In the genomic region with DNA sequence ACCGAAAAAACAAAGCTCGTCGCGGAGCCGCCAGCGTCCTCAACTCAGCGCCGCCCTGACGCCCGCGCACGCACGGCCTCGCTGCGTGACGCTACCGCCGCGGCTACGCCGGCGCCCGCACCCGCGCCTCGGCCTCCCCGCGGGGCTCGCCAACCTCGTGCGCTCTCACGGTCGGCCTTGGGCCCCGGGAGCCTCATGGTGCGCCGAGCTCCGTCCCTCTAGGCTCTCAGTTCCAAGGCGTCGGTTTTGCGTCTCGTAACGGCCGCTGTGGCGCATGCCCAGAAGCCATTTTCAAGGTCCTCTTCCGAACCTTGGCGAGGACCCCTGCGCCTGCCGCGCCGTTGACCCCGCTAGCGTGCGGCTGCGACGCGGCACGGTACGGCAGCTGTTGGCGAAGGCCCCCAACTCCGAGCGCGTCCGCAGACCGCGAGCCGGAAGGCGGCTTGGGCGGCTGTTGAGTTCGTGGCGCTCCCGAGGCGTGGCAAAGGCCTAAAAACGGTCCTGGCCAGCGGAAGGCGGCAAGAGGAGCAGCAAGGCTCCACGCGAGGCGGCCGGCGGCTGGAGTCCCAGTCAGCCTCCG, we compare ENCODE assay signal across 8 cellular contexts. TPM values are rescaled to one million over a fixed set of nuclear protein-coding genes. Genes with fewer than 3 reads are reported as not detected.
A peak's percentile ranks its signal among the peaks of the same experiment; 100 is the strongest.
DNase-seq lines count a peak whose midpoint lies in the region; ATAC-seq, FAIRE-seq and TF ChIP-seq lines count a peak whose summit lies in the region.

A gene (minus strand): TSS at position 64 of the 580 bp plus-strand sequence. CDS start 1,209 bp downstream, outside the sequence.

- POLR2A ChIA-PET in K562 (lab: Yijun Ruan, JAX): interaction anchor here (0.6 kb wide), 1 partner anchor 358 kb away, joined by 4 read pairs; no protein-coding TSS in a partner anchor

- no peak for TF ChIP-seq RAD21 in K562 (CRISPR knock-in tag; conservative IDR thresholded peaks at IDR 0.05 in 1 of 2, IDR thresholded peaks at IDR 0.05 in 1 of 2)

- DNase-seq in HPDE6-E6E7 (ENCODE audit: extremely low spot score) (peak; percentile 27), K562 (ENCODE audit: extremely low read depth in 1 of 4, low spot score in 3 of 4) (no peak), iPS-NIHi11 (ENCODE audit: low spot score) (peak; percentile 81), smooth muscle cell (lab: John Stamatoyannopoulos, UW; ENCODE audit: unreplicated experiment) (peak; percentile 26), dedifferentiated amniotic fluid mesenchymal stem cell (ENCODE audit: extremely low spot score) (no peak)

- no peaks in the 10 kb centered on the region for H3K79me2 ChIP-seq in K562 (ENCODE audit: control insufficient read depth, insufficient read depth, low read length)
- H3K79me2 ChIP-seq in smooth muscle cell (ENCODE audit: low read depth): no peaks in the 10 kb centered on the region

- H2AFZ ChIP-seq in K562 (ENCODE audit: low read depth, low read length) (no peak within 1 kb of the TSS), smooth muscle cell (ENCODE audit: low read depth) (peak within 1 kb of the TSS; percentile 100)

- no peak for FAIRE-seq in K562 (lab: Jason Lieb, UNC)

- peak within 1 kb of the TSS; percentile 78 to 90 (median 87) for H3K9ac ChIP-seq in BLaER1 treated with 17β-estradiol and CSF1 and Interleukin-3, amounts not matched to agents 10 nM and 100 nM
- H3K9ac ChIP-seq in K562 (ENCODE audit: insufficient read depth in 1 of 2, low read depth in 2 of 2, low read length in 2 of 2): no peak within 1 kb of the TSS
- peak within 1 kb of the TSS; percentile 86 for H3K9ac ChIP-seq in smooth muscle cell (ENCODE audit: low read depth)

- TF ChIP-seq CTCF in K562 (IDR thresholded peaks at IDR 0.05 in 2 of 3, conservative IDR thresholded peaks at IDR 0.05 in 1 of 3; ENCODE audit: insufficient read depth in 2 of 3, low read depth in 1 of 3, low read length in 3 of 3) (no peak), smooth muscle cell (IDR thresholded peaks at IDR 0.05; ENCODE audit: borderline replicate concordance, insufficient read depth, poor library complexity, severe bottlenecking) (no peak)

- in situ Hi-C loops in K562 (cut with MboI): no loop called here

- peak within 1 kb of the TSS; percentile 67 to 87 (median 80) for H3K4me2 ChIP-seq in BLaER1 treated with 17β-estradiol and CSF1 and Interleukin-3, amounts not matched to agents 10 nM and 100 nM
- H3K4me2 ChIP-seq in K562 (ENCODE audit: insufficient read depth, low read length) (no peak within 1 kb of the TSS), smooth muscle cell (peak within 1 kb of the TSS; percentile 94)

- no peak for TF ChIP-seq POLR2A in K562 (conservative IDR thresholded peaks at IDR 0.05)

- H3K4me3 ChIP-seq in BLaER1 treated with 17β-estradiol and CSF1 and Interleukin-3, amounts not matched to agents 10 nM and 100 nM: peak within 1 kb of the TSS; percentile 49 to 70 (median 60)
- H3K4me3 ChIP-seq in K562 (no peak within 1 kb of the TSS), smooth muscle cell (peak within 1 kb of the TSS; percentile 72)

- no peaks in the 10 kb centered on the region for H3F3A ChIP-seq in smooth muscle cell (ENCODE audit: low read depth)

- intact Hi-C loops in T-helper 2 cell treated with Interferon-gamma antibody and Interleukin-4, amounts not matched to agents 100 ng/mL and 5 ng/mL, for 36 hours (cut with micrococcal nuclease): loop anchor here (1.0 to 5.0 kb wide), 4 partner anchors 14 to 100 kb away; a partner anchor contains a TSS
- intact Hi-C loops in K562 (cut with micrococcal nuclease): no loop called here

- CTCF ChIA-PET in K562 (lab: Yijun Ruan, JAX; ENCODE audit: low intra/inter-chr PET ratio): no interaction called here

- H3K4me1 ChIP-seq in BLaER1 treated with 17β-estradiol and CSF1 and Interleukin-3, amounts not matched to agents 10 nM and 100 nM: peaks cover 6 to 20% (median 13%) of the 10 kb centered on the region in 10 experiments; a peak in 18 of 20 replicates
- H3K4me1 ChIP-seq in K562 (replicated peaks in 1 of 2; ENCODE audit: control insufficient read depth in 2 of 2, insufficient read depth in 2 of 2, low read length in 2 of 2) (no peaks in the 10 kb centered on the region), smooth muscle cell (ENCODE audit: low read depth) (peaks cover 5% of the 10 kb centered on the region)

- WGBS in K562 (ENCODE audit: insufficient coverage, low coverage, missing lambda C conversion rate): 91% methylated on average over 49 of the region's 81 CpGs
- 3% methylated on average over 81 of the region's 81 CpGs for WGBS in smooth muscle cell (ENCODE audit: low lambda C conversion rate)

- no peaks in the 10 kb centered on the region for H3K9me1 ChIP-seq in K562 (ENCODE audit: control insufficient read depth, insufficient read depth, low read length)

- no peaks in the 10 kb centered on the region for H4K20me1 ChIP-seq in BLaER1 treated with 17β-estradiol and CSF1 and Interleukin-3, amounts not matched to agents 10 nM and 100 nM
- H4K20me1 ChIP-seq in K562 (replicated peaks; ENCODE audit: control insufficient read depth, insufficient read depth, low read length): no peaks in the 10 kb centered on the region
- H4K20me1 ChIP-seq in smooth muscle cell (ENCODE audit: low read depth): no peaks in the 10 kb centered on the region

- peaks cover 0 to 27% (median 16%) of the 10 kb centered on the region in 11 experiments; a peak in 18 of 22 replicates for H3K9me3 ChIP-seq in BLaER1 treated with 17β-estradiol and CSF1 and Interleukin-3, amounts not matched to agents 10 nM and 100 nM (replicated peaks in 1 of 11)
- H3K9me3 ChIP-seq in K562 (replicated peaks; ENCODE audit: control insufficient read depth, insufficient read depth, low read depth, low read length): no peaks in the 10 kb centered on the region
- no peaks in the 10 kb centered on the region for H3K9me3 ChIP-seq in smooth muscle cell (replicated peaks; ENCODE audit: low read depth)

- TF ChIP-seq EP300 in K562 (IDR thresholded peaks at IDR 0.05; ENCODE audit: low read length): no peak

- ATAC-seq in GM19438 (IDR thresholded peaks at IDR 0.05; ENCODE audit: low read depth, unreplicated experiment) (peak; percentile 83), K562 (no peak)

- peak within 1 kb of the TSS; percentile 80 to 97 (median 92) for H3K27ac ChIP-seq in BLaER1 treated with 17β-estradiol and CSF1 and Interleukin-3, amounts not matched to agents 10 nM and 100 nM
- no peak within 1 kb of the TSS for H3K27ac ChIP-seq in K562 (ENCODE audit: extremely low read depth, low read depth, low read length)
- peak within 1 kb of the TSS; percentile 82 for H3K27ac ChIP-seq in smooth muscle cell (ENCODE audit: low read depth)

- peaks cover 0 to 4% (median 0%) of the 10 kb centered on the region in 11 experiments; a peak in 1 of 22 replicates for H3K36me3 ChIP-seq in BLaER1 treated with 17β-estradiol and CSF1 and Interleukin-3, amounts not matched to agents 10 nM and 100 nM
- H3K36me3 ChIP-seq in K562 (ENCODE audit: control insufficient read depth, insufficient read depth, low read length) (no peaks in the 10 kb centered on the region), smooth muscle cell (ENCODE audit: low read depth) (no peaks in the 10 kb centered on the region)

- peaks cover 20 to 37% (median 29%) of the 10 kb centered on the region in 11 experiments for H3K27me3 ChIP-seq in BLaER1 treated with 17β-estradiol and CSF1 and Interleukin-3, amounts not matched to agents 10 nM and 100 nM
- peaks cover 0 to 3% of the 10 kb centered on the region in 2 experiments; a peak in 1 of 5 replicates for H3K27me3 ChIP-seq in K562 (ENCODE audit: control insufficient read depth in 2 of 2, insufficient read depth in 2 of 2, low read length in 2 of 2)
- H3K27me3 ChIP-seq in smooth muscle cell (ENCODE audit: low read depth): no peaks in the 10 kb centered on the region

- BruUV-seq in K562 (replicated peaks; lab: Mats Ljungman, UMichigan): no TSS peak

TF ChIP-seq in K562, 482 proteins besides CTCF, POLR2A, EP300 and RAD21:
- peak; percentile 43 for TF ChIP-seq SRSF7 (optimal IDR thresholded peaks at IDR 0.05; ENCODE audit: low read depth, low read length)
- TF ChIP-seq, protein P1, sequence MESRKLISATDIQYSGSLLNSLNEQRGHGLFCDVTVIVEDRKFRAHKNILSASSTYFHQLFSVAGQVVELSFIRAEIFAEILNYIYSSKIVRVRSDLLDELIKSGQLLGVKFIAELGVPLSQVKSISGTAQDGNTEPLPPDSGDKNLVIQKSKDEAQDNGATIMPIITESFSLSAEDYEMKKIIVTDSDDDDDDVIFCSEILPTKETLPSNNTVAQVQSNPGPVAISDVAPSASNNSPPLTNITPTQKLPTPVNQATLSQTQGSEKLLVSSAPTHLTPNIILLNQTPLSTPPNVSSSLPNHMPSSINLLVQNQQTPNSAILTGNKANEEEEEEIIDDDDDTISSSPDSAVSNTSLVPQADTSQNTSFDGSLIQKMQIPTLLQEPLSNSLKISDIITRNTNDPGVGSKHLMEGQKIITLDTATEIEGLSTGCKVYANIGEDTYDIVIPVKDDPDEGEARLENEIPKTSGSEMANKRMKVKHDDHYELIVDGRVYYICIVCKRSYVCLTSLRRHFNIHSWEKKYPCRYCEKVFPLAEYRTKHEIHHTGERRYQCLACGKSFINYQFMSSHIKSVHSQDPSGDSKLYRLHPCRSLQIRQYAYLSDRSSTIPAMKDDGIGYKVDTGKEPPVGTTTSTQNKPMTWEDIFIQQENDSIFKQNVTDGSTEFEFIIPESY (CRISPR knock-in tag; IDR thresholded peaks at IDR 0.05): peak; percentile 97
- no peak for TF ChIP-seq ZNF232 (CRISPR knock-in tag; IDR thresholded peaks at IDR 0.05)
- peak; percentile 30; the same call in 1 of the 2 replicates for TF ChIP-seq ZNF184 (CRISPR knock-in tag; IDR thresholded peaks at IDR 0.05)

RNA-seq across cellular contexts. Expression of the gene that starts here (rescaled TPM):
- total RNA-seq in T-helper 2 cell treated with Interferon-gamma antibody and Interleukin-4, amounts not matched to agents 100 ng/mL and 5 ng/mL, for 36 hours: 20.7 and 21.0 TPM in 2 replicates
- not detected in 2 replicates for total RNA-seq in K562 (2011; cell fraction: chromatin; rRNA removed; ENCODE audit: low replicate concordance)
- total RNA-seq in K562 (2011; cell fraction: nucleolus; rRNA removed): not detected in 2 replicates
- not detected in 2 replicates for total RNA-seq in K562 (2011; cell fraction: nucleoplasm; rRNA removed)
- total RNA-seq in K562 (2014; rRNA removed) (not detected in 2 replicates), K562 (2014; rRNA removed; fragmentation: Illumina TruSeq; extraction: Trizol) (not detected in 2 replicates), K562 (2015; rRNA removed; fragmentation: Illumina TruSeq; extraction: Trizol) (not detected in 2 replicates), K562 (2021) (not detected in 2 replicates), smooth muscle cell (1.6 and 2.2 TPM in 2 replicates)
- polyA plus RNA-seq in K562 (2011; rRNA removed) (not detected in 2 replicates), K562 (2014; fragmentation: Illumina TruSeq; extraction: Trizol) (not detected in 2 replicates), K562 (2014; fragmentation: Nextera tagmentation; extraction: Ambion mirVana) (not detected), K562 (2014; rRNA removed) (0.19 TPM in 1 of 2 replicates, not detected in the other), smooth muscle cell (3.5 and 3.9 TPM in 2 replicates)
- polyA plus RNA-seq in K562 (2011; cell fraction: cytosol; rRNA removed): not detected in 2 replicates
- not detected in 2 replicates for polyA plus RNA-seq in K562 (2011; cell fraction: nucleus; rRNA removed)
- not detected in 2 replicates for polyA plus RNA-seq in K562 (2012)
- polyA minus RNA-seq in K562 (2011; rRNA and poly(A)+ RNA removed): not detected in 2 replicates
- polyA minus RNA-seq in K562 (2011; cell fraction: cytosol; rRNA and poly(A)+ RNA removed): not detected in 2 replicates
- not detected in 2 replicates for polyA minus RNA-seq in K562 (2011; cell fraction: nucleus; rRNA and poly(A)+ RNA removed)

Comparison
In these comparisons a context has a peak if more than half of its experiments do, and no peak if none do; other contexts are left out.
1. H3K9ac ChIP-seq: peak in BLaER1 treated with 17β-estradiol and CSF1 and Interleukin-3, amounts not matched to agents 10 nM and 100 nM (11 of 11) and smooth muscle cell (single experiment); none in K562 (0 of 2).
2. DNase-seq: peak in HPDE6-E6E7 (single experiment), iPS-NIHi11 (single experiment) and smooth muscle cell (single experiment); none in K562 (0 of 4) and dedifferentiated amniotic fluid mesenchymal stem cell (single experiment).